8 cellular contexts compared by ENCODE assay signal in genomic region chr14:93114068-93114710, GRCh38. TPM values are rescaled to one million over a fixed set of nuclear protein-coding genes. Genes with fewer than 3 reads are reported as not detected.
DNase-seq lines count a peak whose midpoint lies in the region; ATAC-seq and TF ChIP-seq lines count a peak whose summit lies in the region.

No MANE protein-coding gene starts in this region.

- CTCF ChIA-PET in activated naive CD4-positive, alpha-beta T cell treated with anti-CD3 and anti-CD28 coated beads for 36 hours (lab: Charles Lee) = interaction anchor here (0.8 to 7.6 kb wide), 30 partner anchors 7 to 427 kb away, joined by 3 to 100 read pairs (median 6); partner anchors contain the start of genes GON7, LYSET, MOAP1 and UBR7
- CTCF ChIA-PET in activated CD8-positive, alpha-beta memory T cell treated with anti-CD3 and anti-CD28 coated beads, Interleukin-2, amount 10 ng/mL, durations not matched to agents 7 days and 5 days (lab: Charles Lee) = interaction anchor here (0.8 to 14.0 kb wide), 33 partner anchors 9 to 845 kb away, joined by 3 to 269 read pairs (median 7); partner anchors contain the start of genes GON7, LYSET, MOAP1 and UBR7

- intact Hi-C loops in activated naive CD4-positive, alpha-beta T cell treated with anti-CD3 and anti-CD28 coated beads for 36 hours (cut with micrococcal nuclease) = loop anchor here (2.0 to 10.0 kb wide), 2 partner anchors 219 to 791 kb away; partner anchors contain the start of gene BTBD7
- intact Hi-C loops in heart left ventricle (cut with DNase I) (loop anchor here in 5 of 10 donors (2.0 to 10.0 kb wide), 7 partner anchors 25 to 142 kb away; no protein-coding TSS in a partner anchor), sigmoid colon (cut with DNase I) (loop anchor here (2.0 to 5.0 kb wide), 4 partner anchors 19 to 151 kb away; no protein-coding TSS in a partner anchor)

- peaks cover 24% of the 10 kb centered on the region for H3K4me1 Mint-ChIP-seq in activated naive CD4-positive, alpha-beta T cell treated with anti-CD3 and anti-CD28 coated beads for 36 hours (ENCODE audit: low read depth)
- H3K4me1 Mint-ChIP-seq in activated CD8-positive, alpha-beta memory T cell treated with anti-CD3 and anti-CD28 coated beads, Interleukin-2, amount 10 ng/mL, durations not matched to agents 7 days and 5 days = peaks cover 45% of the 10 kb centered on the region

- H3K4me3 ChIP-seq in heart left ventricle = peak overlapping the region; percentile 67 to 96 (median 88)
- peak overlapping the region; percentile 54 to 88 (median 77) for H3K4me3 ChIP-seq in sigmoid colon

- DNase-seq in activated naive CD4-positive, alpha-beta T cell treated with anti-CD3 and anti-CD28 coated beads for 36 hours = no peak
- no peak for DNase-seq in activated naive CD4-positive, alpha-beta T cell (lab: John Stamatoyannopoulos, UW)
- peak; percentile 49 for DNase-seq in activated CD8-positive, alpha-beta memory T cell treated with anti-CD3 and anti-CD28 coated beads, Interleukin-2, amount 10 ng/mL, durations not matched to agents 7 days and 5 days
- DNase-seq in heart left ventricle (no peak), sigmoid colon (no peak), COLO829 (ENCODE audit: low spot score) (no peak), HuH-7.5 (ENCODE audit: low spot score) (no peak)

- H3K27ac ChIP-seq in heart left ventricle = peak overlapping the region; percentile 66 to 99 (median 98)
- H3K27ac ChIP-seq in sigmoid colon = peak overlapping the region; percentile 98 to 100 (median 100)

- H3K4me1 ChIP-seq in heart left ventricle (peaks cover 0 to 53% (median 34%) of the 10 kb centered on the region in 12 donors), sigmoid colon (peaks cover 0 to 59% (median 38%) of the 10 kb centered on the region in 4 donors)

- TF ChIP-seq POLR2A in heart left ventricle (IDR thresholded peaks at IDR 0.05) (no peak), sigmoid colon (IDR thresholded peaks at IDR 0.05) (no peak)

- TF ChIP-seq CTCF in heart left ventricle (IDR thresholded peaks at IDR 0.05) (no peak), sigmoid colon (IDR thresholded peaks at IDR 0.05) (no peak)

- H3K27ac Mint-ChIP-seq in activated naive CD4-positive, alpha-beta T cell treated with anti-CD3 and anti-CD28 coated beads for 36 hours = no peak overlapping the region
- peak overlapping the region; percentile 92 for H3K27ac Mint-ChIP-seq in activated CD8-positive, alpha-beta memory T cell treated with anti-CD3 and anti-CD28 coated beads, Interleukin-2, amount 10 ng/mL, durations not matched to agents 7 days and 5 days

- H3K9me3 ChIP-seq in heart left ventricle (no peaks in the 10 kb centered on the region), sigmoid colon (no peaks in the 10 kb centered on the region)

- H3K27me3 ChIP-seq in heart left ventricle (no peaks in the 10 kb centered on the region), sigmoid colon (no peaks in the 10 kb centered on the region)

- no peaks in the 10 kb centered on the region for H3K36me3 Mint-ChIP-seq in activated naive CD4-positive, alpha-beta T cell treated with anti-CD3 and anti-CD28 coated beads for 36 hours (ENCODE audit: low read depth)
- H3K36me3 Mint-ChIP-seq in activated CD8-positive, alpha-beta memory T cell treated with anti-CD3 and anti-CD28 coated beads, Interleukin-2, amount 10 ng/mL, durations not matched to agents 7 days and 5 days = no peaks in the 10 kb centered on the region

- 33 to 55% (median 40%) methylated on average over 17 to 18 of the region's 18 CpGs for WGBS in heart left ventricle, 4 donors
- WGBS in sigmoid colon, 2 donors = 14 to 37% methylated on average over 18 of the region's 18 CpGs

- no peak for ATAC-seq in activated CD8-positive, alpha-beta memory T cell treated with anti-CD3 and anti-CD28 coated beads, Interleukin-2, amount 10 ng/mL, durations not matched to agents 7 days and 5 days
- ATAC-seq in heart left ventricle = no peak
- no peak for ATAC-seq in GM19397 (IDR thresholded peaks at IDR 0.05; ENCODE audit: unreplicated experiment)

- H3K36me3 ChIP-seq in heart left ventricle = no peaks in the 10 kb centered on the region
- no peaks in the 10 kb centered on the region for H3K36me3 ChIP-seq in sigmoid colon

- no peaks in the 10 kb centered on the region for H3K9me3 Mint-ChIP-seq in activated naive CD4-positive, alpha-beta T cell treated with anti-CD3 and anti-CD28 coated beads for 36 hours
- H3K9me3 Mint-ChIP-seq in activated CD8-positive, alpha-beta memory T cell treated with anti-CD3 and anti-CD28 coated beads, Interleukin-2, amount 10 ng/mL, durations not matched to agents 7 days and 5 days (ENCODE audit: low read depth) = no peaks in the 10 kb centered on the region

- no peaks in the 10 kb centered on the region for H3K27me3 Mint-ChIP-seq in activated naive CD4-positive, alpha-beta T cell treated with anti-CD3 and anti-CD28 coated beads for 36 hours (ENCODE audit: low read depth)
- no peaks in the 10 kb centered on the region for H3K27me3 Mint-ChIP-seq in activated CD8-positive, alpha-beta memory T cell treated with anti-CD3 and anti-CD28 coated beads, Interleukin-2, amount 10 ng/mL, durations not matched to agents 7 days and 5 days

- H3K4me3 Mint-ChIP-seq in activated naive CD4-positive, alpha-beta T cell treated with anti-CD3 and anti-CD28 coated beads for 36 hours = peak overlapping the region; percentile 77
- peak overlapping the region; percentile 86 for H3K4me3 Mint-ChIP-seq in activated CD8-positive, alpha-beta memory T cell treated with anti-CD3 and anti-CD28 coated beads, Interleukin-2, amount 10 ng/mL, durations not matched to agents 7 days and 5 days

- TF ChIP-seq EP300 in sigmoid colon (IDR thresholded peaks at IDR 0.05) = no peak

RNA-seq across cellular contexts. Expression of gene ITPK1, which starts 1.5 kb away (rescaled TPM):
- 10 to 100 TPM; 12.2 to 18.9 TPM for total RNA-seq in activated naive CD4-positive, alpha-beta T cell treated with anti-CD3 and anti-CD28 coated beads for 36 hours
- total RNA-seq in activated CD8-positive, alpha-beta memory T cell treated with anti-CD3 and anti-CD28 coated beads, Interleukin-2, amount 10 ng/mL, durations not matched to agents 7 days and 5 days = 100 to 1,000 TPM in 1 of 2 experiments, 10 to 100 TPM in 1; 96.1 to 103 TPM
- total RNA-seq in heart left ventricle (100 to 1,000 TPM in 3 of 9 donors, 10 to 100 TPM in 6; 71.7 to 152 (median 91.0) TPM), sigmoid colon (10 to 100 TPM; 39.8 to 68.8 (median 54.3) TPM)
- polyA plus RNA-seq in heart left ventricle (100 to 1,000 TPM in 1 of 2 donors, 10 to 100 TPM in 1; 44.5 to 158 TPM), sigmoid colon (10 to 100 TPM; 55.3 to 75.4 (median 71.2) TPM)
